Comparison of ENCODE assay signal across 10 cellular contexts in genomic region chr17:58525239-58525638, GRCh38. TPM values are rescaled to one million over a fixed set of nuclear protein-coding genes. Genes with fewer than 3 reads are reported as not detected.
DNase-seq lines count a peak whose midpoint lies in the region; ATAC-seq and TF ChIP-seq lines count a peak whose summit lies in the region.
"Had no signal": no experiment of that assay in that cellular context is flagged by ENCODE, and none has a peak within 500 bp of the region (broad histone marks: within the 10 kb centered on the region; RNA-seq: fewer than 3 reads in every experiment).

No MANE protein-coding gene starts in this region.

- TF ChIP-seq POLR2A in lower leg skin (IDR thresholded peaks at IDR 0.05): no peak

- in situ Hi-C loops in GM23248 (cut with MboI) (no loop called here), mammary epithelial cell (cut with MboI; ENCODE audit: low sequenced_read_pairs in 2 of 2) (loop anchor here (10.0 kb wide), 2 partner anchors 100 to 130 kb away; no protein-coding TSS in a partner anchor)

- no peak overlapping the region for H3K9ac ChIP-seq in GM23248
- no peak overlapping the region for H3K9ac ChIP-seq in mammary epithelial cell (ENCODE audit: insufficient read depth, low read length)
- H3K9ac ChIP-seq in skeletal muscle tissue (ENCODE audit: low read depth in 1 of 3, low read length in 3 of 3): no peak overlapping the region

- peak overlapping the region; percentile 22; the same call in 1 of the 2 replicates for H2AFZ ChIP-seq in GM23248
- peak overlapping the region; percentile 88 for H2AFZ ChIP-seq in mammary epithelial cell (ENCODE audit: low read depth, low read length)

- intact Hi-C loops in mammary epithelial cell (cut with micrococcal nuclease) (no loop called here), lower leg skin (cut with DNase I; ENCODE audit: low total_unique reads) (loop anchor here (10.0 kb wide), 1 partner anchor 50 kb away; no protein-coding TSS in a partner anchor)

- no peaks in the 10 kb centered on the region for H3K36me3 ChIP-seq in GM23248 (ENCODE audit: low read depth)
- no peaks in the 10 kb centered on the region for H3K36me3 ChIP-seq in mammary epithelial cell (ENCODE audit: insufficient read depth, low read length)
- H3K36me3 ChIP-seq in skeletal muscle tissue (ENCODE audit: control insufficient read depth in 3 of 3, insufficient read depth in 3 of 3, low read length in 3 of 3): no peaks in the 10 kb centered on the region

- WGBS in GM23248 (ENCODE audit: low coverage in 1 of 2, low lambda C conversion rate in 2 of 2, missing lambda C conversion rate in 2 of 2), 2 experiments: 24 to 28% methylated on average over 3 of the region's 3 CpGs
- 0% methylated on average over 2 of the region's 3 CpGs for WGBS in mammary epithelial cell (ENCODE audit: low coverage, missing lambda C conversion rate)
- WGBS in lower leg skin, 2 donors: 34 to 36% methylated on average over 3 of the region's 3 CpGs

- DNase-seq in GM23248 (peak; percentile 89), mammary epithelial cell (peak; percentile 40), iris pigment epithelial cell (ENCODE audit: low read depth) (peak; percentile 80), lower leg skin (ENCODE audit: low spot score in 2 of 2) (no peak), NCI-H526 treated with DMSO at 0.1 percent for 48 hours (lab: John Stamatoyannopoulos, UW) (no peak)
- DNase-seq in activated CD4-positive, alpha-beta T cell treated with anti-CD3 and anti-CD28 coated beads for 48 hours: no peak
- DNase-seq: activated effector memory CD4-positive, alpha-beta T cell treated with anti-CD3 and anti-CD28 coated beads, Interleukin-2, amount 50 U/mL, for 16 hours; NCI-H2081 had no signal

- no peaks in the 10 kb centered on the region for H3K9me3 ChIP-seq in GM23248 (ENCODE audit: low read depth)
- H3K9me3 ChIP-seq in mammary epithelial cell (replicated peaks; ENCODE audit: insufficient read depth, low read length): no peaks in the 10 kb centered on the region
- H3K9me3 ChIP-seq in skeletal muscle tissue (ENCODE audit: control insufficient read depth in 3 of 3, low read length in 3 of 3): no peaks in the 10 kb centered on the region

- dilution Hi-C loops in mammary epithelial cell (cut with HindIII; ENCODE audit: low sequenced_read_pairs): no loop called here

- H3K4me3 ChIP-seq in GM23248 (no peak overlapping the region), mammary epithelial cell (replicated peaks in 1 of 3; ENCODE audit: insufficient read depth in 1 of 3, low read depth in 2 of 3, low read length in 3 of 3) (peak overlapping the region in 1 of 3 experiments; percentile 20), skeletal muscle tissue (ENCODE audit: low read length in 3 of 3) (peak overlapping the region in 1 of 3 donors; percentile 8), lower leg skin (ENCODE audit: low read depth, poor library complexity, severe bottlenecking) (no peak overlapping the region)

- peaks cover under 1% of the 10 kb centered on the region; the same call in 1 of the 2 replicates for H3F3A ChIP-seq in GM23248 (ENCODE audit: insufficient read depth)

- H3K27me3 ChIP-seq in GM23248 (replicated peaks; ENCODE audit: insufficient read depth) (no peaks in the 10 kb centered on the region), mammary epithelial cell (ENCODE audit: insufficient read depth, low read length) (no peaks in the 10 kb centered on the region), skeletal muscle tissue (ENCODE audit: control insufficient read depth in 3 of 3, insufficient read depth in 3 of 3, low read length in 3 of 3) (no peaks in the 10 kb centered on the region)

- H4K20me1 ChIP-seq in GM23248 (ENCODE audit: insufficient read depth): no peaks in the 10 kb centered on the region
- no peaks in the 10 kb centered on the region for H4K20me1 ChIP-seq in mammary epithelial cell (ENCODE audit: insufficient read depth, low read length)

- H3K4me1 ChIP-seq in GM23248 (ENCODE audit: insufficient read depth): peaks cover 12% of the 10 kb centered on the region
- H3K4me1 ChIP-seq in mammary epithelial cell (ENCODE audit: insufficient read depth, low read length): peaks cover 32% of the 10 kb centered on the region
- H3K4me1 ChIP-seq in skeletal muscle tissue (ENCODE audit: control insufficient read depth in 3 of 3, insufficient read depth in 3 of 3, low read length in 3 of 3): peaks cover 19 to 24% (median 21%) of the 10 kb centered on the region in 3 donors

- H3K27ac ChIP-seq in GM23248 (peak overlapping the region; percentile 33), mammary epithelial cell (ENCODE audit: insufficient read depth, low read depth, low read length) (peak overlapping the region; percentile 41), skeletal muscle tissue (ENCODE audit: low read depth, low read length) (peak overlapping the region; percentile 58)

- H3K4me2 ChIP-seq in GM23248 (ENCODE audit: unreplicated experiment): peak overlapping the region; percentile 60
- peak overlapping the region; percentile 74 for H3K4me2 ChIP-seq in mammary epithelial cell (ENCODE audit: insufficient read depth, low read depth, low read length)

- CTCF ChIA-PET in mammary epithelial cell (lab: Charles Lee; ENCODE audit: low non-redundant PET): interaction anchor here (0.7 kb wide), 1 partner anchor 479 kb away, joined by 5 read pairs; no protein-coding TSS in a partner anchor

- H3K9me2 ChIP-seq in GM23248 (ENCODE audit: insufficient read depth): no peaks in the 10 kb centered on the region

- H3K79me2 ChIP-seq in GM23248 (ENCODE audit: insufficient read depth) (no peaks in the 10 kb centered on the region), mammary epithelial cell (ENCODE audit: insufficient read depth, low read length) (no peaks in the 10 kb centered on the region)

- no peak for TF ChIP-seq CTCF in mammary epithelial cell (conservative IDR thresholded peaks at IDR 0.05 in 1 of 2, IDR thresholded peaks at IDR 0.05 in 1 of 2; ENCODE audit: extremely low read depth in 1 of 2, insufficient read depth in 1 of 2, low read depth in 1 of 2, low read length in 2 of 2)
- no peak for TF ChIP-seq CTCF in lower leg skin (IDR thresholded peaks at IDR 0.05)

- no TSS peak for BruUV-seq in mammary epithelial cell (replicated peaks; lab: Mats Ljungman, UMichigan)

- ATAC-seq in GM21786 (IDR thresholded peaks at IDR 0.05; ENCODE audit: unreplicated experiment): no peak

RNA-seq across cellular contexts. Expression of gene MTMR4, which starts 10.8 kb away (rescaled TPM):
- total RNA-seq in GM23248 (2014; rRNA removed; shearing (Covaris generic)): 19.6 and 20.4 TPM in 2 replicates
- polyA plus RNA-seq in GM23248 (2016; fragmentation: Nextera tagmentation; extraction: Ambion mirVana) (8.0 and 8.2 TPM in 2 replicates), mammary epithelial cell (25.2 TPM)
- total RNA-seq in mammary epithelial cell (10 to 100 TPM; 27.8 to 27.9 TPM), skeletal muscle tissue (23.0 TPM), lower leg skin (10 to 100 TPM; 37.6 to 50.2 (median 38.8) TPM)
- 83.6 TPM for polyA minus RNA-seq in mammary epithelial cell

RNA-seq across cellular contexts. Expression of gene HSF5, which starts 37.0 kb away (rescaled TPM):
- total RNA-seq in GM23248 (2014; rRNA removed; shearing (Covaris generic)): not detected in 2 replicates
- polyA plus RNA-seq in GM23248 (2016; fragmentation: Nextera tagmentation; extraction: Ambion mirVana): not detected in 2 replicates
- total RNA-seq in mammary epithelial cell: under 1 TPM in 1 of 2 donors, not detected in 1; 0.17 TPM
- polyA plus RNA-seq in mammary epithelial cell: not detected
- polyA minus RNA-seq in mammary epithelial cell: not detected
- total RNA-seq in skeletal muscle tissue: under 0.01 TPM
- under 1 TPM in 2 of 4 donors, not detected in 2; 0.08 to 0.10 TPM for total RNA-seq in lower leg skin

Comparison
In these comparisons a context has a peak if more than half of its experiments do, and no peak if none do; other contexts are left out.
1. DNase-seq: peak in GM23248 (single experiment), mammary epithelial cell (single experiment) and iris pigment epithelial cell (single experiment); none in lower leg skin (0 of 2), activated CD4-positive, alpha-beta T cell treated with anti-CD3 and anti-CD28 coated beads for 48 hours (single experiment) and NCI-H526 treated with DMSO at 0.1 percent for 48 hours (single experiment).
2. Peak in every context shown above with its lines, with median percentiles within 50 percentile points of each other: H3K27ac ChIP-seq.